8 cellular contexts compared by ENCODE assay signal in genomic region chr20:43963872-43964791, GRCh38. TPM values are rescaled to one million over a fixed set of nuclear protein-coding genes. Genes with fewer than 3 reads are reported as not detected.
DNase-seq lines count a peak whose midpoint lies in the region; ATAC-seq, FAIRE-seq and TF ChIP-seq lines count a peak whose summit lies in the region.

No MANE protein-coding gene starts in this region.

- peaks cover 42% of the 10 kb centered on the region for H3K4me1 Mint-ChIP-seq in stimulated activated naive CD8-positive, alpha-beta T cell treated with anti-CD3 and anti-CD28 coated beads, Interleukin-15, Interleukin-2, amounts not matched to agents 100 ng/mL and 50 ng/mL, for 24 hours (ENCODE audit: low read depth)

- H3K9ac ChIP-seq in H1 (replicated peaks in 1 of 4; ENCODE audit: extremely low read depth in 1 of 4, low read depth in 3 of 4, low read length in 3 of 4) (no peak overlapping the region), trophoblast cell (ENCODE audit: low read length) (no peak overlapping the region)

- H3K27me3 Mint-ChIP-seq in stimulated activated naive CD8-positive, alpha-beta T cell treated with anti-CD3 and anti-CD28 coated beads, Interleukin-15, Interleukin-2, amounts not matched to agents 100 ng/mL and 50 ng/mL, for 24 hours: peaks cover 23% of the 10 kb centered on the region

- no peak overlapping the region for H2BK5ac ChIP-seq in H1 (ENCODE audit: low read depth, low read length)
- H2BK5ac ChIP-seq in trophoblast cell (ENCODE audit: low read depth, low read length, poor library complexity): no peak overlapping the region

- H3K4me2 ChIP-seq in H1 (ENCODE audit: insufficient read depth in 1 of 2, low read depth in 2 of 2, low read length in 2 of 2) (no peak overlapping the region), trophoblast cell (ENCODE audit: low read length) (no peak overlapping the region)

- H3K27ac ChIP-seq in RWPE2 (ENCODE audit: poor library complexity, severe bottlenecking): no peak overlapping the region
- H3K27ac ChIP-seq in H1 (ENCODE audit: low read depth, low read length): no peak overlapping the region
- H3K27ac ChIP-seq in trophoblast cell (ENCODE audit: low read depth, low read length): no peak overlapping the region

- POLR2A ChIA-PET in H1 (lab: Charles Lee; ENCODE audit: partially characterized antibody): no interaction called here

- CTCF ChIA-PET in H1 (lab: Charles Lee; ENCODE audit: partially characterized antibody): interaction anchor here (2.1 kb wide), 1 partner anchor 20 kb away, joined by 6 read pairs; no protein-coding TSS in a partner anchor

- no peak for FAIRE-seq in H1 (lab: Jason Lieb, UNC)

- H2AK5ac ChIP-seq in H1 (ENCODE audit: low read depth, low read length) (no peak overlapping the region), trophoblast cell (ENCODE audit: low read length) (no peak overlapping the region)

- H2BK20ac ChIP-seq in H1 (ENCODE audit: low read length): no peak overlapping the region

- H4K12ac ChIP-seq in trophoblast cell (ENCODE audit: low read depth, low read length): no peak overlapping the region

- no peak overlapping the region for H3K4ac ChIP-seq in H1 (replicated peaks; ENCODE audit: insufficient read length, low read depth, low read length)
- H3K4ac ChIP-seq in trophoblast cell (ENCODE audit: low read depth, low read length): no peak overlapping the region

- DNase-seq in AML-193 (lab: John Stamatoyannopoulos, UW) (peak; percentile 39 to 44), RWPE2 (ENCODE audit: low spot score) (peak; percentile 66), H1 (ENCODE audit: low read depth in 1 of 2, low spot score in 2 of 2) (no peak), trophoblast cell (no peak), NCI-H1105 treated with DMSO at 0.1 percent for 48 hours (lab: John Stamatoyannopoulos, UW) (no peak), DMS79 (lab: John Stamatoyannopoulos, UW) (no peak)

- no peak overlapping the region for H3K14ac ChIP-seq in H1 (ENCODE audit: insufficient read length)
- no peak overlapping the region for H3K14ac ChIP-seq in trophoblast cell (ENCODE audit: low read length)

- H2AFZ ChIP-seq in H1 (ENCODE audit: low read length): no peak overlapping the region
- H2AFZ ChIP-seq in trophoblast cell (ENCODE audit: insufficient read depth, low read length, poor library complexity): no peak overlapping the region

- H3K36me3 ChIP-seq in RWPE2 (ENCODE audit: low read depth) (no peaks in the 10 kb centered on the region), H1 (ENCODE audit: control insufficient read depth in 2 of 4, insufficient read depth in 4 of 4, low read length in 3 of 4) (no peaks in the 10 kb centered on the region), trophoblast cell (ENCODE audit: control insufficient read depth in 1 of 2, insufficient read depth in 2 of 2, low read length in 2 of 2) (no peaks in the 10 kb centered on the region)

- H3K36me3 Mint-ChIP-seq in stimulated activated naive CD8-positive, alpha-beta T cell treated with anti-CD3 and anti-CD28 coated beads, Interleukin-15, Interleukin-2, amounts not matched to agents 100 ng/mL and 50 ng/mL, for 24 hours (ENCODE audit: low read depth): no peaks in the 10 kb centered on the region

- H3K9me3 ChIP-seq in RWPE2 (ENCODE audit: severe bottlenecking) (no peaks in the 10 kb centered on the region), H1 (ENCODE audit: insufficient read depth in 2 of 2, low read depth in 1 of 2, low read length in 1 of 2) (no peaks in the 10 kb centered on the region), trophoblast cell (ENCODE audit: insufficient read depth, low read depth, low read length) (peaks cover 3% of the 10 kb centered on the region)

- H3K23ac ChIP-seq in H1 (ENCODE audit: insufficient read length) (no peak overlapping the region), trophoblast cell (ENCODE audit: low read length) (no peak overlapping the region)

- peaks cover 2 to 5% of the 10 kb centered on the region in 2 experiments for H4K20me1 ChIP-seq in H1 (replicated peaks in 1 of 2; ENCODE audit: control insufficient read depth in 1 of 2, insufficient read depth in 2 of 2, low read length in 2 of 2)

- H3K4me3 ChIP-seq in RWPE2 (ENCODE audit: severe bottlenecking) (no peak overlapping the region), H1 (ENCODE audit: extremely low read depth in 1 of 4, insufficient read depth in 2 of 4, low read depth in 3 of 4, low read length in 4 of 4) (no peak overlapping the region), trophoblast cell (ENCODE audit: low read depth, low read length) (no peak overlapping the region)

- peak; percentile 53 for ATAC-seq in GM21576 (IDR thresholded peaks at IDR 0.05; ENCODE audit: unreplicated experiment)
- peak; percentile 24 for ATAC-seq in RWPE2 (ENCODE audit: low read depth)

- peaks cover 7% of the 10 kb centered on the region; the same call in 1 of the 2 replicates for H3K23me2 ChIP-seq in H1 (ENCODE audit: low read depth, low read length)

- 0 out of 2 replicates have a peak overlapping the region, but pooled peaks have one; percentile 62 for H4K8ac ChIP-seq in H1 (ENCODE audit: extremely low read depth, insufficient read depth, low read length)
- no peak overlapping the region for H4K8ac ChIP-seq in trophoblast cell (ENCODE audit: low read depth, low read length)

- H3K27ac Mint-ChIP-seq in stimulated activated naive CD8-positive, alpha-beta T cell treated with anti-CD3 and anti-CD28 coated beads, Interleukin-15, Interleukin-2, amounts not matched to agents 100 ng/mL and 50 ng/mL, for 24 hours: no peak overlapping the region

- TF ChIP-seq CTCF in RWPE2 (IDR thresholded peaks at IDR 0.05; ENCODE audit: poor library complexity, severe bottlenecking) (no peak), H1 (IDR thresholded peaks at IDR 0.05; ENCODE audit: control extremely low read depth in 1 of 3, insufficient read depth in 1 of 3, low read depth in 1 of 3, low read length in 3 of 3) (no peak)

- TF ChIP-seq RAD21 in H1 (IDR thresholded peaks at IDR 0.05 in 1 of 2, conservative IDR thresholded peaks at IDR 0.05 in 1 of 2; ENCODE audit: low read depth in 2 of 2, low read length in 2 of 2): no peak

- H2BK12ac ChIP-seq in H1 (ENCODE audit: low read depth, low read length) (no peak overlapping the region), trophoblast cell (ENCODE audit: low read length) (no peak overlapping the region)

- no peak overlapping the region for H2BK15ac ChIP-seq in H1 (ENCODE audit: low read length)

- H3K4me1 ChIP-seq in RWPE2 (ENCODE audit: insufficient read depth, poor library complexity, severe bottlenecking): peaks cover 11% of the 10 kb centered on the region
- H3K4me1 ChIP-seq in H1 (replicated peaks in 1 of 4; ENCODE audit: control insufficient read depth in 3 of 4, insufficient read depth in 4 of 4, low read length in 3 of 4): peaks cover 0 to 20% (median 5%) of the 10 kb centered on the region in 4 experiments; a peak in 5 of 7 replicates
- H3K4me1 ChIP-seq in trophoblast cell (ENCODE audit: control insufficient read depth in 1 of 2, insufficient read depth in 2 of 2, low read length in 2 of 2): peaks cover 2 to 6% of the 10 kb centered on the region in 2 experiments

- H3K18ac ChIP-seq in H1 (ENCODE audit: extremely low read depth, low read length) (no peak overlapping the region), trophoblast cell (ENCODE audit: low read length) (no peak overlapping the region)

- H3K79me1 ChIP-seq in H1 (ENCODE audit: low read depth, low read length) (0 out of 2 replicates have a peak, but pooled peaks cover 2% of the 10 kb centered on the region), trophoblast cell (ENCODE audit: low read length) (no peaks in the 10 kb centered on the region)

- H3K27me3 ChIP-seq in RWPE2 (ENCODE audit: insufficient read depth, poor library complexity, severe bottlenecking) (no peaks in the 10 kb centered on the region), H1 (replicated peaks in 1 of 4; ENCODE audit: control insufficient read depth in 3 of 4, extremely low read depth in 1 of 4, insufficient read depth in 3 of 4, low read length in 3 of 4) (peaks cover 0 to 4% (median under 1%) of the 10 kb centered on the region in 4 experiments; a peak in 3 of 7 replicates), trophoblast cell (ENCODE audit: insufficient read depth, low read length) (no peaks in the 10 kb centered on the region)

- no peak overlapping the region for H4K5ac ChIP-seq in H1 (ENCODE audit: insufficient read length, low read depth, low read length)

- H3K79me2 ChIP-seq in H1 (ENCODE audit: control insufficient read depth in 1 of 2, insufficient read depth in 2 of 2, low read length in 2 of 2) (no peaks in the 10 kb centered on the region), trophoblast cell (ENCODE audit: control insufficient read depth, insufficient read depth, low read length, poor library complexity) (no peaks in the 10 kb centered on the region)

- H2BK120ac ChIP-seq in H1 (replicated peaks; ENCODE audit: low read depth, low read length): no peak overlapping the region
- H2BK120ac ChIP-seq in trophoblast cell (ENCODE audit: insufficient read depth, low read length, poor library complexity): no peak overlapping the region

- H3K4me3 Mint-ChIP-seq in stimulated activated naive CD8-positive, alpha-beta T cell treated with anti-CD3 and anti-CD28 coated beads, Interleukin-15, Interleukin-2, amounts not matched to agents 100 ng/mL and 50 ng/mL, for 24 hours: peak overlapping the region; percentile 8

- 85% methylated on average over 10 of the region's 10 CpGs; no CpG with 5 or more reads in 1 of the 2 experiments for WGBS in H1 (ENCODE audit: extremely low coverage in 1 of 2, insufficient coverage in 1 of 2, insufficient read length in 1 of 2, insufficient replicate concordance in 2 of 2, low coverage in 1 of 2, low lambda C conversion rate in 2 of 2, missing lambda C conversion rate in 1 of 2), 2 experiments
- WGBS in trophoblast cell (ENCODE audit: extremely low coverage, insufficient coverage, insufficient read length): no CpG with 5 or more reads among the region's 10 CpGs

- no peak for TF ChIP-seq POLR2A in H1 (IDR thresholded peaks at IDR 0.05; ENCODE audit: control extremely low read depth in 1 of 2, low read depth in 2 of 2, low read length in 2 of 2)

- H3K9me3 Mint-ChIP-seq in stimulated activated naive CD8-positive, alpha-beta T cell treated with anti-CD3 and anti-CD28 coated beads, Interleukin-15, Interleukin-2, amounts not matched to agents 100 ng/mL and 50 ng/mL, for 24 hours: no peaks in the 10 kb centered on the region

- TF ChIP-seq EP300 in H1 (IDR thresholded peaks at IDR 0.05; ENCODE audit: borderline replicate concordance in 1 of 2, low read depth in 2 of 2, low read length in 2 of 2): no peak

- no peak overlapping the region for H3K56ac ChIP-seq in H1 (replicated peaks; ENCODE audit: insufficient read length, low read depth, low read length)

- H4K91ac ChIP-seq in H1 (replicated peaks; ENCODE audit: insufficient read length, low read length): no peak overlapping the region
- no peak overlapping the region for H4K91ac ChIP-seq in trophoblast cell (ENCODE audit: low read depth, low read length)

RNA-seq across cellular contexts. Expression of gene TOX2, which starts 49.5 kb away (rescaled TPM):
- 3.4 TPM in 2 replicates for total RNA-seq in H1 (2021; fragmentation: NEBNext Ultra II Directional; extraction: Animal tissue kit (Norgen Biotek cat#: 25700))
- 1.8 and 2.5 TPM in 2 replicates for polyA plus RNA-seq in H1 (2011; rRNA removed)
- 0.83 TPM for polyA plus RNA-seq in H1 (2011; cell fraction: cytosol; rRNA removed)
- 1.8 TPM for polyA plus RNA-seq in H1 (2011; cell fraction: nucleus; rRNA removed)
- 1.6 to 3.7 TPM (median 3.2 TPM) in 4 replicates for polyA plus RNA-seq in H1 (2012, experiment 1 of 2)
- polyA plus RNA-seq in H1 (2012, experiment 2 of 2): 3.3 TPM
- 4.8 TPM for polyA plus RNA-seq in H1 (2013, experiment 1 of 2)
- polyA plus RNA-seq in H1 (2013, experiment 2 of 2): 5.4 TPM
- 0.44 and 0.46 TPM in 2 replicates for polyA minus RNA-seq in H1 (2011; rRNA and poly(A)+ RNA removed)
- 1.7 TPM for polyA minus RNA-seq in H1 (2011; cell fraction: cytosol; rRNA and poly(A)+ RNA removed)
- 1.5 TPM for polyA minus RNA-seq in H1 (2011; cell fraction: nucleus; rRNA and poly(A)+ RNA removed)
- polyA plus RNA-seq in trophoblast cell (2013): 0.37 and 0.42 TPM in 2 replicates

Comparison
In these comparisons a context has a peak if more than half of its experiments do, and no peak if none do; other contexts are left out.
1. DNase-seq: peak in AML-193 (2 of 2) and RWPE2 (single experiment); none in H1 (0 of 2), trophoblast cell (0 of 2), NCI-H1105 treated with DMSO at 0.1 percent for 48 hours (single experiment) and DMS79 (single experiment).